26 cellular contexts compared by ENCODE assay signal in the genomic region with DNA sequence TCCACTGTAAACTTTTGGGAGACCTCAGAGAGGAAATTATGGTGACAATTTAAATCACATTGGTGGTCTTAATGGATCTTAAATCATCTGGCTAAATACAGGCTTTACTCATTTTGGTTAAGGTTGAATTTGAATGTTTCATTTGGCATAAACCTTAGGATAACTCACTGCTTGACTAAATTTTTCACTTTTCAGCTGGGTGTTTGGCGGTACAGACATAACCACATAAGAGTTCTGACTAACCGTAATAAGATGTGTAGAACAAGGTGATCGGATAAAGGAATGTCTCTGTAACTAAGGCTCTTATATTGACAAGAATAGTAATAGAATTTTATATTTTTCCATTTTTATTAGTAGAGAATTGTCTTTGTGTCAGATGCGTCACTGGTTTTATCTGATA.
"Had no signal": no experiment of that assay in that cellular context is flagged by ENCODE, and none has a peak within 500 bp of the region (broad histone marks: within the 10 kb centered on the region; RNA-seq: fewer than 3 reads in every experiment).

No MANE protein-coding gene starts in this region.

- H3K27ac Mint-ChIP-seq: natural killer cell; nephron; neural progenitor cell; stimulated activated effector memory CD8-positive, alpha-beta T cell treated with anti-CD3 and anti-CD28 coated beads, Interleukin-12 subunit alpha, Interleukin-12 subunit beta, amount 100 ng/mL, for 72 hours; stimulated activated naive B cell treated with anti-CD40 and anti-IgM and Interleukin-4, amounts not matched to agents 10 μg/mL and 1 μg/mL and 100 μg/mL, for 72 hours; stimulated activated naive CD8-positive, alpha-beta T cell treated with anti-CD3 and anti-CD28 coated beads, Interleukin-15, Interleukin-2, amounts not matched to agents 100 ng/mL and 50 ng/mL, for 24 hours had no signal

- H3K9ac ChIP-seq: neural progenitor cell had no signal

- H3K4me2 ChIP-seq: neural progenitor cell had no signal

- H3K4me1 ChIP-seq: pancreas, prostate gland, right lobe of liver, sigmoid colon, stomach, thyroid gland, tibial nerve, upper lobe of left lung, vagina had no signal

- H3K27me3 Mint-ChIP-seq: stimulated activated naive B cell treated with anti-CD40 and anti-IgM and Interleukin-4, amounts not matched to agents 10 μg/mL and 1 μg/mL and 100 μg/mL, for 72 hours; stimulated activated naive CD8-positive, alpha-beta T cell treated with anti-CD3 and anti-CD28 coated beads, Interleukin-15, Interleukin-2, amounts not matched to agents 100 ng/mL and 50 ng/mL, for 24 hours had no signal

- FAIRE-seq: pancreas, small intestine, urothelium cell line had no signal

- H3K9me3 ChIP-seq: pancreas, prostate gland, right lobe of liver, sigmoid colon, stomach, thoracic aorta, thyroid gland, vagina had no signal

- H2AFZ ChIP-seq: neural progenitor cell had no signal

- H3K4me3 Mint-ChIP-seq: natural killer cell; nephron; neural progenitor cell; stimulated activated effector memory CD8-positive, alpha-beta T cell treated with anti-CD3 and anti-CD28 coated beads, Interleukin-12 subunit alpha, Interleukin-12 subunit beta, amount 100 ng/mL, for 72 hours; stimulated activated naive B cell treated with anti-CD40 and anti-IgM and Interleukin-4, amounts not matched to agents 10 μg/mL and 1 μg/mL and 100 μg/mL, for 72 hours; stimulated activated naive CD8-positive, alpha-beta T cell treated with anti-CD3 and anti-CD28 coated beads, Interleukin-15, Interleukin-2, amounts not matched to agents 100 ng/mL and 50 ng/mL, for 24 hours had no signal

- DNase-seq: natural killer cell; occipital lobe; pancreas; right cardiac atrium; right lobe of liver; sigmoid colon; small intestine; stimulated activated CD4-positive, alpha-beta T cell treated with anti-CD3 and anti-CD28 coated beads, Interleukin-15, amount 100 ng/mL, for 24 hours; stimulated activated CD4-positive, alpha-beta T cell treated with anti-CD3 and anti-CD28 coated beads, Interleukin-2, amount 100 ng/mL, for 24 hours; stimulated activated CD4-positive, alpha-beta T cell treated with anti-CD3 and anti-CD28 coated beads, Interleukin-2, amount 100 ng/mL, for 48 hours; stimulated activated CD4-positive, alpha-beta T cell treated with anti-CD3 and anti-CD28 coated beads, Interleukin-4, amount 100 ng/mL, for 24 hours; stimulated activated naive B cell treated with anti-CD40 and anti-IgM and Interleukin-4, amounts not matched to agents 10 μg/mL and 1 μg/mL and 100 μg/mL, for 72 hours; stimulated activated naive CD4-positive, alpha-beta T cell treated with Interleukin-2 at 50 U/mL for 16 hours; stomach; thyroid gland; trophoblast cell; upper lobe of left lung had no signal

- H3K4me1 Mint-ChIP-seq: natural killer cell; nephron; stimulated activated effector memory CD8-positive, alpha-beta T cell treated with anti-CD3 and anti-CD28 coated beads, Interleukin-12 subunit alpha, Interleukin-12 subunit beta, amount 100 ng/mL, for 72 hours; stimulated activated naive B cell treated with anti-CD40 and anti-IgM and Interleukin-4, amounts not matched to agents 10 μg/mL and 1 μg/mL and 100 μg/mL, for 72 hours had no signal

- ATAC-seq: natural killer cell; pancreas; right cardiac atrium; right lobe of liver; stimulated activated effector memory CD8-positive, alpha-beta T cell treated with anti-CD3 and anti-CD28 coated beads, Interleukin-12 subunit alpha, Interleukin-12 subunit beta, amount 100 ng/mL, for 72 hours; stimulated activated naive B cell treated with anti-CD40 and anti-IgM and Interleukin-4, amounts not matched to agents 10 μg/mL and 1 μg/mL and 100 μg/mL, for 72 hours had no signal

- H3K4me3 ChIP-seq: neural progenitor cell, pancreas, prostate gland, right lobe of liver, sigmoid colon, stomach, thoracic aorta, thyroid gland, tibial nerve, upper lobe of left lung, vagina had no signal

- H3K27me3 ChIP-seq: neural progenitor cell, pancreas, right lobe of liver, sigmoid colon, stomach, thyroid gland, tibial nerve, upper lobe of left lung, vagina had no signal

- H3K27ac ChIP-seq: neural progenitor cell, pancreas, prostate gland, right lobe of liver, sigmoid colon, stomach, thoracic aorta, thyroid gland, tibial nerve, upper lobe of left lung, vagina had no signal

- H3K36me3 ChIP-seq: neural progenitor cell, pancreas, prostate gland, right lobe of liver, sigmoid colon, stomach, thoracic aorta, thyroid gland, tibial nerve, upper lobe of left lung, vagina had no signal

- H3K36me3 Mint-ChIP-seq: natural killer cell; stimulated activated effector memory CD8-positive, alpha-beta T cell treated with anti-CD3 and anti-CD28 coated beads, Interleukin-12 subunit alpha, Interleukin-12 subunit beta, amount 100 ng/mL, for 72 hours; stimulated activated naive B cell treated with anti-CD40 and anti-IgM and Interleukin-4, amounts not matched to agents 10 μg/mL and 1 μg/mL and 100 μg/mL, for 72 hours had no signal
